ENCODE assay signal across 8 cellular contexts in genomic region chr4:680931-681645, GRCh38. TPM values are rescaled to one million over a fixed set of nuclear protein-coding genes. Genes with fewer than 3 reads are reported as not detected.
DNase-seq lines count a peak whose midpoint lies in the region; ATAC-seq, FAIRE-seq and TF ChIP-seq lines count a peak whose summit lies in the region.

No MANE protein-coding gene starts in this region.

- H3K9me3 Mint-ChIP-seq in T-helper 1 cell treated with Interleukin-12 subunit alpha and Interleukin-12 subunit beta and Interleukin-4 antibody, amounts not matched to agents 30 μg/mL and 1 μg/mL, for 36 hours = no peaks in the 10 kb centered on the region

- H3K36me3 ChIP-seq in right lobe of liver (no peaks in the 10 kb centered on the region), testis (ENCODE audit: low read depth, missing control alignments) (no peaks in the 10 kb centered on the region)

- H3K27ac ChIP-seq in 22Rv1 = peak overlapping the region; percentile 56
- no peak overlapping the region for H3K27ac ChIP-seq in right lobe of liver
- no peak overlapping the region for H3K27ac ChIP-seq in testis

- WGBS in right lobe of liver (ENCODE audit: insufficient coverage, low coverage, low lambda C conversion rate, missing lambda C conversion rate) = no CpG with 5 or more reads among the region's 62 CpGs
- WGBS in testis, 2 donors = 3% methylated on average over 37 of the region's 62 CpGs; no CpG with 5 or more reads in 1 of the 2 donors

- intact Hi-C loops in right lobe of liver (cut with DNase I) = no loop called here
- intact Hi-C loops in testis (cut with DNase I; ENCODE audit: low total_unique reads) = no loop called here

- H3K4me3 Mint-ChIP-seq in T-helper 1 cell treated with Interleukin-12 subunit alpha and Interleukin-12 subunit beta and Interleukin-4 antibody, amounts not matched to agents 30 μg/mL and 1 μg/mL, for 36 hours = peak overlapping the region; percentile 28

- in situ Hi-C loops in KBM-7 (cut with MboI; ENCODE audit: low pct_unique_long_range_greater_than_20kb, low sequenced_read_pairs) = no loop called here

- FAIRE-seq in GM19239 (lab: Jason Lieb, UNC) = no peak
- no peak for FAIRE-seq in H54 (lab: Jason Lieb, UNC)

- ATAC-seq in right lobe of liver = peak; percentile 24 to 55 (median 36)

- DNase-seq in GM19239 (ENCODE audit: insufficient read length, low spot score) = peak; percentile 82
- DNase-seq in cerebellar cortex (ENCODE audit: low spot score) = peak; percentile 29
- peak in 2 of 3 donors; percentile 67 to 73 for DNase-seq in right lobe of liver
- DNase-seq in testis = peak; percentile 52
- no peak for DNase-seq in H54 (ENCODE audit: insufficient read length, low spot score)
- DNase-seq in KBM-7 = no peak

- H3K27me3 Mint-ChIP-seq in T-helper 1 cell treated with Interleukin-12 subunit alpha and Interleukin-12 subunit beta and Interleukin-4 antibody, amounts not matched to agents 30 μg/mL and 1 μg/mL, for 36 hours (ENCODE audit: low read depth) = no peaks in the 10 kb centered on the region

- no peak overlapping the region for H3K27ac Mint-ChIP-seq in T-helper 1 cell treated with Interleukin-12 subunit alpha and Interleukin-12 subunit beta and Interleukin-4 antibody, amounts not matched to agents 30 μg/mL and 1 μg/mL, for 36 hours

- TF ChIP-seq CTCF in 22Rv1 (IDR thresholded peaks at IDR 0.05) (no peak), right lobe of liver (IDR thresholded peaks at IDR 0.05) (no peak), testis (IDR thresholded peaks at IDR 0.05) (no peak)

- H3K9me3 ChIP-seq in right lobe of liver = no peaks in the 10 kb centered on the region
- H3K9me3 ChIP-seq in testis = no peaks in the 10 kb centered on the region

- no peaks in the 10 kb centered on the region for H3K36me3 Mint-ChIP-seq in T-helper 1 cell treated with Interleukin-12 subunit alpha and Interleukin-12 subunit beta and Interleukin-4 antibody, amounts not matched to agents 30 μg/mL and 1 μg/mL, for 36 hours (ENCODE audit: low read depth)

- H3K4me1 Mint-ChIP-seq in T-helper 1 cell treated with Interleukin-12 subunit alpha and Interleukin-12 subunit beta and Interleukin-4 antibody, amounts not matched to agents 30 μg/mL and 1 μg/mL, for 36 hours (ENCODE audit: low read depth) = peaks cover 3% of the 10 kb centered on the region

- peak overlapping the region; percentile 33 to 48 (median 35) for H3K4me3 ChIP-seq in right lobe of liver
- peak overlapping the region; percentile 36 to 56 for H3K4me3 ChIP-seq in testis

- peak; percentile 16 for TF ChIP-seq POLR2A in right lobe of liver (IDR thresholded peaks at IDR 0.05)
- no peak for TF ChIP-seq POLR2A in testis (IDR thresholded peaks at IDR 0.05)
- no peak for TF ChIP-seq POLR2A in H54 (IDR thresholded peaks at IDR 0.05; ENCODE audit: low read depth, low read length)

- H3K27me3 ChIP-seq in right lobe of liver (no peaks in the 10 kb centered on the region), testis (no peaks in the 10 kb centered on the region)

- H3K4me1 ChIP-seq in right lobe of liver (peaks cover 0 to 6% (median 3%) of the 10 kb centered on the region in 4 donors), testis (peaks cover 20% of the 10 kb centered on the region)

RNA-seq across cellular contexts. Expression of gene MYL5, which starts 6.7 kb away (rescaled TPM):
- total RNA-seq in right lobe of liver = 1 to 10 TPM; 6.9 to 9.2 (median 8.4) TPM
- 10 to 100 TPM; 34.2 to 45.0 TPM for total RNA-seq in testis
- polyA plus RNA-seq in testis (ENCODE audit: insufficient read depth, low read depth, low replicate concordance) = 33.9 TPM

RNA-seq across cellular contexts. Expression of gene ATP5ME, which starts 7.0 kb away (rescaled TPM):
- total RNA-seq in right lobe of liver (100 to 1,000 TPM in 4 of 6 experiments, 10 to 100 TPM in 2; 78.2 to 225 (median 162) TPM), testis (100 to 1,000 TPM; 123 to 139 TPM)
- 299 TPM for polyA plus RNA-seq in testis (ENCODE audit: insufficient read depth, low read depth, low replicate concordance)

RNA-seq across cellular contexts. Expression of gene SLC49A3, which starts 7.9 kb away (rescaled TPM):
- 1 to 10 TPM; 2.9 to 9.0 (median 5.2) TPM for total RNA-seq in right lobe of liver
- total RNA-seq in testis = 10 to 100 TPM in 1 of 2 donors, 1 to 10 TPM in 1; 7.3 to 10.1 TPM
- 23.5 TPM for polyA plus RNA-seq in testis (ENCODE audit: insufficient read depth, low read depth, low replicate concordance)

RNA-seq across cellular contexts. Expression of gene PCGF3, which starts 24.5 kb away (rescaled TPM):
- total RNA-seq in right lobe of liver (10 to 100 TPM; 13.0 to 23.5 (median 14.7) TPM), testis (10 to 100 TPM; 84.2 to 84.8 TPM)
- polyA plus RNA-seq in testis (ENCODE audit: insufficient read depth, low read depth, low replicate concordance) = 37.3 TPM

RNA-seq across cellular contexts. Expression of gene PDE6B, which starts 55.7 kb away (rescaled TPM):
- 1 to 10 TPM in 1 of 6 experiments, under 1 TPM in 4, not detected in 1; 0.24 to 1.9 (median 0.76) TPM for total RNA-seq in right lobe of liver
- 10 to 100 TPM in 1 of 2 donors, 1 to 10 TPM in 1; 5.9 to 11.4 TPM for total RNA-seq in testis
- polyA plus RNA-seq in testis (ENCODE audit: insufficient read depth, low read depth, low replicate concordance) = 5.9 TPM

Comparison
In these comparisons a context has a peak if more than half of its experiments do, and no peak if none do; other contexts are left out.
1. DNase-seq: peak in GM19239 (single experiment), cerebellar cortex (single experiment), right lobe of liver (2 of 3) and testis (single experiment); none in H54 (single experiment) and KBM-7 (single experiment).